In genomic region chr3:139540686-139541085, GRCh38 we compare ENCODE assay signal across 12 cellular contexts. TPM values are rescaled to one million over a fixed set of nuclear protein-coding genes. Genes with fewer than 3 reads are reported as not detected.
DNase-seq lines count a peak whose midpoint lies in the region; ATAC-seq and TF ChIP-seq lines count a peak whose summit lies in the region.
"Had no signal": no experiment of that assay in that cellular context is flagged by ENCODE, and none has a peak within 500 bp of the region (broad histone marks: within the 10 kb centered on the region; RNA-seq: fewer than 3 reads in every experiment).

No MANE protein-coding gene starts in this region.

- no peak for ATAC-seq in heart left ventricle
- ATAC-seq in HG03439 (IDR thresholded peaks at IDR 0.05; ENCODE audit: unreplicated experiment): no peak
- ATAC-seq in HG03039 (IDR thresholded peaks at IDR 0.05; ENCODE audit: unreplicated experiment): no peak
- ATAC-seq: activated T-cell treated with anti-CD3 and anti-CD28 coated beads, Interleukin-2, amount 50 U/mL, for 4 hours had no signal

- H3K27ac Mint-ChIP-seq in type B pancreatic cell: peak overlapping the region; percentile 81
- H3K27ac Mint-ChIP-seq: CD4-positive, CD25-positive, alpha-beta regulatory T cell had no signal

- no peaks in the 10 kb centered on the region for H3K9me3 Mint-ChIP-seq in type B pancreatic cell
- H3K9me3 Mint-ChIP-seq: activated T-cell treated with anti-CD3 and anti-CD28 coated beads, Interleukin-2, amount 50 U/mL, for 4 hours; CD4-positive, CD25-positive, alpha-beta regulatory T cell; dendritic cell treated with granulocyte-macrophage colony-stimulating factor and Interleukin-4, amounts not matched to agents 40 ng/mL and 50 ng/mL, for 4 days had no signal

- intact Hi-C loops in heart left ventricle (cut with DNase I): no loop called here

- H3K36me3 Mint-ChIP-seq in type B pancreatic cell: peaks cover 7% of the 10 kb centered on the region
- H3K36me3 Mint-ChIP-seq: CD4-positive, CD25-positive, alpha-beta regulatory T cell had no signal

- no peak for TF ChIP-seq POLR2A in heart left ventricle (IDR thresholded peaks at IDR 0.05)

- H3K4me3 ChIP-seq in heart left ventricle: peak overlapping the region in 7 of 12 donors; percentile 60 to 73 (median 65)
- peak overlapping the region in 1 of 2 donors; percentile 61 for H3K4me3 ChIP-seq in right atrium auricular region
- H3K4me3 ChIP-seq in SK-N-MC: peak overlapping the region; percentile 75
- peak overlapping the region; percentile 88 for H3K4me3 ChIP-seq in iPS-20b (ENCODE audit: low read length)

- H3K27me3 ChIP-seq in heart left ventricle (peaks cover 0 to 15% (median 0%) of the 10 kb centered on the region in 9 donors), right atrium auricular region (no peaks in the 10 kb centered on the region), iPS-20b (ENCODE audit: insufficient read depth, low read length) (peaks cover 46% of the 10 kb centered on the region)

- H3K4me1 Mint-ChIP-seq in type B pancreatic cell (ENCODE audit: unreplicated experiment): peaks cover 55% of the 10 kb centered on the region

- peak overlapping the region; percentile 86 for H3K4me3 Mint-ChIP-seq in type B pancreatic cell
- H3K4me3 Mint-ChIP-seq: activated T-cell treated with anti-CD3 and anti-CD28 coated beads, Interleukin-2, amount 50 U/mL, for 4 hours had no signal

- WGBS in heart left ventricle, 4 donors: 68 to 84% (median 75%) methylated on average over 3 of the region's 3 CpGs

- TF ChIP-seq CTCF in heart left ventricle (IDR thresholded peaks at IDR 0.05): no peak
- no peak for TF ChIP-seq CTCF in right atrium auricular region (IDR thresholded peaks at IDR 0.05)
- TF ChIP-seq CTCF in type B pancreatic cell (conservative IDR thresholded peaks at IDR 0.05): no peak

- DNase-seq in heart left ventricle (no peak), right atrium auricular region (ENCODE audit: low spot score) (no peak), SK-N-MC (ENCODE audit: low read depth, low spot score) (peak; percentile 70), type B pancreatic cell (ENCODE audit: extremely low spot score, unreplicated experiment) (no peak), NCI-H187 (lab: John Stamatoyannopoulos, UW) (no peak)
- DNase-seq: activated T-cell treated with anti-CD3 and anti-CD28 coated beads, Interleukin-2, amount 50 U/mL, for 4 hours; MV-4-11 had no signal

- H3K27ac ChIP-seq in heart left ventricle (peak overlapping the region in 2 of 12 donors; percentile 73 to 74), right atrium auricular region (no peak overlapping the region), SK-N-MC (0 out of 2 replicates have a peak overlapping the region, but pooled peaks have one; percentile 47), iPS-20b (ENCODE audit: low read length) (no peak overlapping the region)

- H3K9me3 ChIP-seq in heart left ventricle: peaks cover 0 to 2% (median 0%) of the 10 kb centered on the region in 12 donors
- H3K9me3 ChIP-seq in right atrium auricular region: no peaks in the 10 kb centered on the region
- no peaks in the 10 kb centered on the region for H3K9me3 ChIP-seq in SK-N-MC (ENCODE audit: low read depth, low read length)
- H3K9me3 ChIP-seq in iPS-20b (ENCODE audit: insufficient read depth, low read depth, low read length): no peaks in the 10 kb centered on the region

- peaks cover 0 to 41% (median 26%) of the 10 kb centered on the region in 12 donors for H3K4me1 ChIP-seq in heart left ventricle
- peaks cover 0 to 35% of the 10 kb centered on the region in 2 donors for H3K4me1 ChIP-seq in right atrium auricular region
- peaks cover 18% of the 10 kb centered on the region for H3K4me1 ChIP-seq in iPS-20b (ENCODE audit: insufficient read depth, low read length)

- H3K36me3 ChIP-seq in heart left ventricle (no peaks in the 10 kb centered on the region), right atrium auricular region (no peaks in the 10 kb centered on the region), SK-N-MC (ENCODE audit: insufficient read depth, low read length) (no peaks in the 10 kb centered on the region), iPS-20b (ENCODE audit: insufficient read depth, low read depth, low read length) (no peaks in the 10 kb centered on the region; the same call in 1 of the 2 replicates)

- H3K27me3 Mint-ChIP-seq in type B pancreatic cell: no peaks in the 10 kb centered on the region

- H3K9ac ChIP-seq in SK-N-MC (ENCODE audit: insufficient read length): no peak overlapping the region
- peak overlapping the region; percentile 54; the same call in 1 of the 2 replicates for H3K9ac ChIP-seq in iPS-20b (ENCODE audit: low read depth, low read length)

RNA-seq across cellular contexts. Expression of gene RBP1, which starts 1.1 kb away (rescaled TPM):
- total RNA-seq in heart left ventricle (10 to 100 TPM in 8 of 9 donors, 1 to 10 TPM in 1; 9.4 to 32.0 (median 13.0) TPM), right atrium auricular region (10 to 100 TPM; 27.7 to 28.2 TPM), type B pancreatic cell (ENCODE audit: low replicate concordance) (139 and 307 TPM in 2 replicates)
- 10 to 100 TPM; 26.4 to 27.5 TPM for polyA plus RNA-seq in heart left ventricle
- total RNA-seq: CD4-positive, CD25-positive, alpha-beta regulatory T cell had no signal
- polyA plus RNA-seq: CD4-positive, CD25-positive, alpha-beta regulatory T cell had no signal
